4 cellular contexts compared by ENCODE assay signal in the genomic region with DNA sequence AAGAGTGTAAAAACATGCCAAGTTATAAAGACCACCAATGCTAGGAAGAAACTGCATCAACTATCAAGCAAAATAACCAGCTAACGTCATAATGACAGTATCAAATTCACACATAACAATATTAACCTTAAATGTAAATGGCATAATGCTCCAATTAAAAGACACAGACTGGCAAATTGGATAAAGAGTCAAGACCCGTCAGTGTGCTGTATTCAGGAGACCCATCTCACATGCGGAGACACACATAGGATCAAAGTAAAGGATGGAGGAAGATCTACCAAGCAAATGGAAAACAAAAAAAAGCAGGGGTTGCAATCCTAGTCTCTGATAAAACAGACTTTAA. TPM values are rescaled to one million over a fixed set of nuclear protein-coding genes. Genes with fewer than 3 reads are reported as not detected.
"Had no signal": no experiment of that assay in that cellular context is flagged by ENCODE, and none has a peak within 500 bp of the region (broad histone marks: within the 10 kb centered on the region; RNA-seq: fewer than 3 reads in every experiment).

No MANE protein-coding gene starts in this region.

RNA-seq across cellular contexts. Expression of gene XCL2, which starts 2.7 kb away (rescaled TPM):
- total RNA-seq: LHCN-M2, MCF 10A, NCI-H460 had no signal

RNA-seq across cellular contexts. Expression of gene XCL1, which starts 29.9 kb away (rescaled TPM):
- total RNA-seq: LHCN-M2, M059J, MCF 10A, NCI-H460 had no signal
